8 cellular contexts compared by ENCODE assay signal in genomic region chr19:48543121-48543710, GRCh38. TPM values are rescaled to one million over a fixed set of nuclear protein-coding genes. Genes with fewer than 3 reads are reported as not detected.
A peak's percentile ranks its signal among the peaks of the same experiment; 100 is the strongest.
DNase-seq lines count a peak whose midpoint lies in the region; ATAC-seq and TF ChIP-seq lines count a peak whose summit lies in the region.
"Had no signal": no experiment of that assay in that cellular context is flagged by ENCODE, and none has a peak within 500 bp of the region (broad histone marks: within the 10 kb centered on the region; RNA-seq: fewer than 3 reads in every experiment).

No MANE protein-coding gene starts in this region.

- H3K27me3 Mint-ChIP-seq in naive thymus-derived CD8-positive, alpha-beta T cell: peaks cover 0 to 1% (median 0%) of the 10 kb centered on the region in 5 donors
- H3K27me3 Mint-ChIP-seq: activated B cell treated with CpG ODN at 0.5 μM for 24 hours had no signal

- H3K9me3 ChIP-seq in SJCRH30 (replicated peaks) (no peaks in the 10 kb centered on the region), suprapubic skin (no peaks in the 10 kb centered on the region)

- DNase-seq in HK-2 (ENCODE audit: unreplicated experiment) (peak; percentile 80), SJCRH30 (peak; percentile 67 to 68), hepatic stellate cell (ENCODE audit: low spot score) (peak; percentile 64), suprapubic skin (ENCODE audit: low spot score in 2 of 2) (no peak), DMS153 treated with DMSO at 0.1 percent for 48 hours (lab: John Stamatoyannopoulos, UW; ENCODE audit: unreplicated experiment) (no peak), NCI-H1694 (lab: John Stamatoyannopoulos, UW) (no peak)
- DNase-seq in naive thymus-derived CD8-positive, alpha-beta T cell: no peak
- DNase-seq: activated B cell treated with CpG ODN at 0.5 μM for 24 hours had no signal

- H3K27ac ChIP-seq in SJCRH30: no peak overlapping the region
- peak overlapping the region; percentile 37 for H3K27ac ChIP-seq in suprapubic skin

- H3K36me3 ChIP-seq in SJCRH30 (no peaks in the 10 kb centered on the region), suprapubic skin (no peaks in the 10 kb centered on the region)

- H3K27me3 ChIP-seq in SJCRH30 (peaks cover 1% of the 10 kb centered on the region; the same call in 1 of the 2 replicates), suprapubic skin (no peaks in the 10 kb centered on the region)

- H3K9me3 Mint-ChIP-seq in naive thymus-derived CD8-positive, alpha-beta T cell: no peaks in the 10 kb centered on the region
- H3K9me3 Mint-ChIP-seq: activated B cell treated with CpG ODN at 0.5 μM for 24 hours had no signal

- TF ChIP-seq CTCF in suprapubic skin (IDR thresholded peaks at IDR 0.05): no peak

- H3K4me1 ChIP-seq in SJCRH30: no peaks in the 10 kb centered on the region; the same call in 1 of the 2 replicates
- H3K4me1 ChIP-seq in suprapubic skin: peaks cover 21% of the 10 kb centered on the region

- no peak overlapping the region for H3K4me3 ChIP-seq in SJCRH30
- no peak overlapping the region for H3K4me3 ChIP-seq in suprapubic skin

- no peak for TF ChIP-seq POLR2A in suprapubic skin (IDR thresholded peaks at IDR 0.05)

- no peaks in the 10 kb centered on the region for H3K36me3 Mint-ChIP-seq in naive thymus-derived CD8-positive, alpha-beta T cell

- 25% methylated on average over 16 of the region's 19 CpGs for WGBS in suprapubic skin

- no peak overlapping the region for H3K4me3 Mint-ChIP-seq in naive thymus-derived CD8-positive, alpha-beta T cell
- H3K4me3 Mint-ChIP-seq: activated B cell treated with CpG ODN at 0.5 μM for 24 hours had no signal

- ATAC-seq in naive thymus-derived CD8-positive, alpha-beta T cell: no peak

- no peak overlapping the region for H3K27ac Mint-ChIP-seq in naive thymus-derived CD8-positive, alpha-beta T cell
- H3K27ac Mint-ChIP-seq: activated B cell treated with CpG ODN at 0.5 μM for 24 hours had no signal

- POLR2A ChIA-PET in naive thymus-derived CD8-positive, alpha-beta T cell (lab: Charles Lee): no interaction called here

- H3K4me1 Mint-ChIP-seq in naive thymus-derived CD8-positive, alpha-beta T cell: peaks cover 0 to 2% (median 0%) of the 10 kb centered on the region in 4 donors
- H3K4me1 Mint-ChIP-seq: activated B cell treated with CpG ODN at 0.5 μM for 24 hours had no signal

- no peak for TF ChIP-seq EP300 in suprapubic skin (IDR thresholded peaks at IDR 0.05)

RNA-seq across cellular contexts. Expression of gene SULT2B1, which starts 8.8 kb away (rescaled TPM):
- total RNA-seq in SJCRH30 (2014; rRNA removed; shearing (Covaris generic)): 0.26 TPM in 1 of 2 replicates, not detected in the other
- 100 to 1,000 TPM in 2 of 4 donors, 10 to 100 TPM in 2; 26.0 to 162 (median 122) TPM for total RNA-seq in suprapubic skin
- total RNA-seq in naive thymus-derived CD8-positive, alpha-beta T cell: not detected
- polyA plus RNA-seq in naive thymus-derived CD8-positive, alpha-beta T cell: under 1 TPM in 1 of 3 donors, not detected in 2; 0.18 TPM
- total RNA-seq: activated B cell treated with CpG ODN at 0.5 μM for 24 hours had no signal

RNA-seq across cellular contexts. Expression of gene LMTK3, which starts 31.6 kb away (rescaled TPM):
- not detected in 2 replicates for total RNA-seq in SJCRH30 (2014; rRNA removed; shearing (Covaris generic))
- 1 to 10 TPM; 1.3 to 3.5 (median 1.6) TPM for total RNA-seq in suprapubic skin
- total RNA-seq in naive thymus-derived CD8-positive, alpha-beta T cell: 10 to 100 TPM; 21.4 to 21.5 TPM
- polyA plus RNA-seq in naive thymus-derived CD8-positive, alpha-beta T cell: under 1 TPM in 1 of 3 donors, not detected in 2; 0.15 TPM

Comparison
In these comparisons a context has a peak if more than half of its experiments do, and no peak if none do; other contexts are left out.
1. DNase-seq: peak in HK-2 (single experiment), SJCRH30 (2 of 2) and hepatic stellate cell (single experiment); none in suprapubic skin (0 of 2), DMS153 treated with DMSO at 0.1 percent for 48 hours (single experiment), naive thymus-derived CD8-positive, alpha-beta T cell (0 of 10) and NCI-H1694 (single experiment).
2. RNA of gene SULT2B1, which starts 8.8 kb away (total RNA-seq): 26.0 to 162 TPM in suprapubic skin; 0.26 TPM in SJCRH30 and not detected in naive thymus-derived CD8-positive, alpha-beta T cell; every median in the first group is over 10 times any median in the second.
3. RNA of gene LMTK3, which starts 31.6 kb away (total RNA-seq): 21.4 to 21.5 TPM in naive thymus-derived CD8-positive, alpha-beta T cell; 1.3 to 3.5 TPM in suprapubic skin and not detected in SJCRH30; every median in the first group is over 4 times any median in the second.